ENCODE assay signal across 17 cellular contexts in the genomic region with DNA sequence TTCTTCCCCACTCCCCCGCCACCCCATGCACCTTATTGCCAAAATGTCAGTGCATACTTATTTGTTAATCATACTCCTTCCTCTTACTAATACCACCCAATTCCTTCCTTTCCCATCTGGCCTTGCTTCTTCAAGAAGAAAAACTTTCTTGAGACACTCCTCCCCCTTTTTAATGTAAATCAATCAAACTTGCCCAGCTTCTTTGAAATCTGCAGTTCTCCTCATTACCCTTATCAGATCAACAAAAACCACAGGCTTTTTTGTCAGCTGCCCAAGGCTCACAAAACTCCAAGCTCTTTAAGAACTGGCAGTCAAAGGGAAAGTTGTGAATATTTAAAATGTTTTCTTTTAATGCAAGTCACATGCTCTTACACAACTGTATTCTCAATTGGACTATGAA. TPM values are rescaled to one million over a fixed set of nuclear protein-coding genes. Genes with fewer than 3 reads are reported as not detected.
DNase-seq lines count a peak whose midpoint lies in the region; ATAC-seq, FAIRE-seq and TF ChIP-seq lines count a peak whose summit lies in the region.
"Had no signal": no experiment of that assay in that cellular context is flagged by ENCODE, and none has a peak within 500 bp of the region (broad histone marks: within the 10 kb centered on the region; RNA-seq: fewer than 3 reads in every experiment).

No MANE protein-coding gene starts in this region.

- no peaks in the 10 kb centered on the region for H4K20me1 ChIP-seq in H1 (replicated peaks in 1 of 2; ENCODE audit: control insufficient read depth in 1 of 2, insufficient read depth in 2 of 2, low read length in 2 of 2)

- TF ChIP-seq EP300 in H1 (IDR thresholded peaks at IDR 0.05; ENCODE audit: borderline replicate concordance in 1 of 2, low read depth in 2 of 2, low read length in 2 of 2): no peak

- TF ChIP-seq CTCF in heart left ventricle (IDR thresholded peaks at IDR 0.05) (no peak), right atrium auricular region (IDR thresholded peaks at IDR 0.05) (no peak), H1 (IDR thresholded peaks at IDR 0.05; ENCODE audit: control extremely low read depth in 1 of 3, insufficient read depth in 1 of 3, low read depth in 1 of 3, low read length in 3 of 3) (no peak), retinal pigment epithelial cell (conservative IDR thresholded peaks at IDR 0.05; ENCODE audit: low read depth, low read length) (no peak)

- H2AFZ ChIP-seq in H1 (ENCODE audit: low read length): peak overlapping the region; percentile 17; the same call in 1 of the 2 replicates

- H3K27ac ChIP-seq in heart left ventricle: peak overlapping the region in 7 of 12 donors; percentile 23 to 98 (median 86)
- H3K27ac ChIP-seq in right atrium auricular region: peak overlapping the region in 1 of 2 donors; percentile 91
- no peak overlapping the region for H3K27ac ChIP-seq in H1 (ENCODE audit: low read depth, low read length)
- H3K27ac ChIP-seq: brain microvascular endothelial cell had no signal

- H4K8ac ChIP-seq in H1 (ENCODE audit: extremely low read depth, insufficient read depth, low read length): no peak overlapping the region

- H3K27me3 ChIP-seq in heart left ventricle: no peaks in the 10 kb centered on the region
- no peaks in the 10 kb centered on the region for H3K27me3 ChIP-seq in right atrium auricular region
- H3K27me3 ChIP-seq in H1 (replicated peaks in 1 of 4; ENCODE audit: control insufficient read depth in 3 of 4, extremely low read depth in 1 of 4, insufficient read depth in 3 of 4, low read length in 3 of 4): no peaks in the 10 kb centered on the region
- H3K27me3 ChIP-seq: brain microvascular endothelial cell had no signal

- no peak overlapping the region for H4K5ac ChIP-seq in H1 (ENCODE audit: insufficient read length, low read depth, low read length)

- H2BK20ac ChIP-seq in H1 (ENCODE audit: low read length): no peak overlapping the region

- peaks cover 0 to 35% (median 11%) of the 10 kb centered on the region in 12 donors for H3K4me1 ChIP-seq in heart left ventricle
- H3K4me1 ChIP-seq in right atrium auricular region: peaks cover 0 to 28% of the 10 kb centered on the region in 2 donors
- H3K4me1 ChIP-seq in H1 (replicated peaks in 1 of 4; ENCODE audit: control insufficient read depth in 3 of 4, insufficient read depth in 4 of 4, low read length in 3 of 4): no peaks in the 10 kb centered on the region; a peak in 1 of 7 replicates

- H3K79me2 ChIP-seq in H1 (ENCODE audit: control insufficient read depth in 1 of 2, insufficient read depth in 2 of 2, low read length in 2 of 2): no peaks in the 10 kb centered on the region

- H3K23ac ChIP-seq in H1 (ENCODE audit: insufficient read length): no peak overlapping the region

- ATAC-seq in heart left ventricle (no peak), left lobe of liver (no peak)
- ATAC-seq: HepG2 had no signal

- no peak for DNase-seq in heart left ventricle
- DNase-seq in right atrium auricular region (ENCODE audit: low spot score): no peak
- peak; percentile 67 for DNase-seq in RPMI7951 (ENCODE audit: low read depth)
- no peak for DNase-seq in H1 (ENCODE audit: low read depth in 1 of 2, low spot score in 2 of 2)
- DNase-seq in retinal pigment epithelial cell (ENCODE audit: low read depth): peak; percentile 89
- no peak for DNase-seq in NCI-H146 (lab: John Stamatoyannopoulos, UW)
- no peak for DNase-seq in left lobe of liver (ENCODE audit: low spot score)
- no peak for DNase-seq in RCC 7860 (ENCODE audit: low spot score)
- DNase-seq: activated gamma-delta T cell; brain microvascular endothelial cell; effector CD4-positive, alpha-beta T cell; NCI-H1436 treated with DMSO at 0.1 percent for 48 hours; NCI-H69 had no signal

- H2BK12ac ChIP-seq in H1 (ENCODE audit: low read depth, low read length): no peak overlapping the region

- no peak overlapping the region for H3K4me3 ChIP-seq in heart left ventricle
- H3K4me3 ChIP-seq in right atrium auricular region: no peak overlapping the region
- no peak overlapping the region for H3K4me3 ChIP-seq in H1 (ENCODE audit: extremely low read depth in 1 of 4, insufficient read depth in 2 of 4, low read depth in 3 of 4, low read length in 4 of 4)
- no peak overlapping the region for H3K4me3 ChIP-seq in retinal pigment epithelial cell (ENCODE audit: low read length)

- no peak overlapping the region for H3K9ac ChIP-seq in H1 (replicated peaks in 1 of 4; ENCODE audit: extremely low read depth in 1 of 4, low read depth in 3 of 4, low read length in 3 of 4)

- no peak overlapping the region for H3K56ac ChIP-seq in H1 (replicated peaks; ENCODE audit: insufficient read length, low read depth, low read length)

- POLR2A ChIA-PET in H1 (lab: Charles Lee; ENCODE audit: partially characterized antibody): no interaction called here

- no peak overlapping the region for H3K4me2 ChIP-seq in H1 (ENCODE audit: insufficient read depth in 1 of 2, low read depth in 2 of 2, low read length in 2 of 2)

- intact Hi-C loops in heart left ventricle (cut with DNase I): no loop called here

- H3K79me1 ChIP-seq in H1 (ENCODE audit: low read depth, low read length): no peaks in the 10 kb centered on the region

- H2BK15ac ChIP-seq in H1 (ENCODE audit: low read length): no peak overlapping the region

- CTCF ChIA-PET in H1 (lab: Charles Lee; ENCODE audit: partially characterized antibody): interaction anchor here (0.6 kb wide), 1 partner anchor 1645 kb away, joined by 3 read pairs; no protein-coding TSS in a partner anchor

- no peak overlapping the region for H2AK5ac ChIP-seq in H1 (ENCODE audit: low read depth, low read length)

- H3K36me3 ChIP-seq in heart left ventricle: peaks cover 0 to 16% (median 0%) of the 10 kb centered on the region in 9 donors
- no peaks in the 10 kb centered on the region for H3K36me3 ChIP-seq in right atrium auricular region
- H3K36me3 ChIP-seq in H1 (ENCODE audit: control insufficient read depth in 2 of 4, insufficient read depth in 4 of 4, low read length in 3 of 4): no peaks in the 10 kb centered on the region
- H3K36me3 ChIP-seq: brain microvascular endothelial cell had no signal

- H3K14ac ChIP-seq in H1 (ENCODE audit: insufficient read length): no peak overlapping the region

- H3K9me3 ChIP-seq in heart left ventricle: no peaks in the 10 kb centered on the region
- no peaks in the 10 kb centered on the region for H3K9me3 ChIP-seq in right atrium auricular region
- no peaks in the 10 kb centered on the region for H3K9me3 ChIP-seq in H1 (ENCODE audit: insufficient read depth in 2 of 2, low read depth in 1 of 2, low read length in 1 of 2)

- H2BK5ac ChIP-seq in H1 (ENCODE audit: low read depth, low read length): no peak overlapping the region

- FAIRE-seq in H1 (lab: Jason Lieb, UNC) (no peak), RCC 7860 (lab: Jason Lieb, UNC) (no peak)
- FAIRE-seq: D721Med, HepG2 had no signal

- no peak overlapping the region for H3K4ac ChIP-seq in H1 (replicated peaks; ENCODE audit: insufficient read length, low read depth, low read length)

- H3K23me2 ChIP-seq in H1 (ENCODE audit: low read depth, low read length): no peaks in the 10 kb centered on the region

- H4K91ac ChIP-seq in H1 (replicated peaks; ENCODE audit: insufficient read length, low read length): no peak overlapping the region

- H3K18ac ChIP-seq in H1 (ENCODE audit: extremely low read depth, low read length): no peak overlapping the region

- TF ChIP-seq POLR2A in heart left ventricle (IDR thresholded peaks at IDR 0.05) (no peak), H1 (IDR thresholded peaks at IDR 0.05; ENCODE audit: control extremely low read depth in 1 of 2, low read depth in 2 of 2, low read length in 2 of 2) (no peak)

- no peak for TF ChIP-seq RAD21 in H1 (IDR thresholded peaks at IDR 0.05 in 1 of 2, conservative IDR thresholded peaks at IDR 0.05 in 1 of 2; ENCODE audit: low read depth in 2 of 2, low read length in 2 of 2)

- 78 to 88% (median 83%) methylated on average over 1 of the region's 1 CpG for WGBS in heart left ventricle, 4 donors
- 93% methylated on average over 1 of the region's 1 CpG; no CpG with 5 or more reads in 1 of the 2 experiments for WGBS in H1 (ENCODE audit: extremely low coverage in 1 of 2, insufficient coverage in 1 of 2, insufficient read length in 1 of 2, insufficient replicate concordance in 2 of 2, low coverage in 1 of 2, low lambda C conversion rate in 2 of 2, missing lambda C conversion rate in 1 of 2), 2 experiments

- no peak overlapping the region for H2BK120ac ChIP-seq in H1 (replicated peaks; ENCODE audit: low read depth, low read length)

TF ChIP-seq in H1, 55 proteins besides CTCF, POLR2A, EP300 and RAD21 (continues in another document):
- TF ChIP-seq JUN (IDR thresholded peaks at IDR 0.05; ENCODE audit: low read depth, low read length) (no peak), MAFK (IDR thresholded peaks at IDR 0.05; ENCODE audit: low read depth, low read length) (no peak), SP1 (IDR thresholded peaks at IDR 0.05; ENCODE audit: low read depth, low read length) (no peak), SRF (IDR thresholded peaks at IDR 0.05; ENCODE audit: low read depth, low read length) (no peak), RFX5 (IDR thresholded peaks at IDR 0.05; ENCODE audit: borderline replicate concordance, low read depth, low read length) (no peak), POU5F1 (IDR thresholded peaks at IDR 0.05; ENCODE audit: low read depth, low read length) (no peak), BACH1 (IDR thresholded peaks at IDR 0.05; ENCODE audit: low read length) (no peak)
- TF ChIP-seq, protein P1, sequence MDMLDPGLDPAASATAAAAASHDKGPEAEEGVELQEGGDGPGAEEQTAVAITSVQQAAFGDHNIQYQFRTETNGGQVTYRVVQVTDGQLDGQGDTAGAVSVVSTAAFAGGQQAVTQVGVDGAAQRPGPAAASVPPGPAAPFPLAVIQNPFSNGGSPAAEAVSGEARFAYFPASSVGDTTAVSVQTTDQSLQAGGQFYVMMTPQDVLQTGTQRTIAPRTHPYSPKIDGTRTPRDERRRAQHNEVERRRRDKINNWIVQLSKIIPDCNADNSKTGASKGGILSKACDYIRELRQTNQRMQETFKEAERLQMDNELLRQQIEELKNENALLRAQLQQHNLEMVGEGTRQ (IDR thresholded peaks at IDR 0.05; ENCODE audit: low read length): no peak

RNA-seq across cellular contexts. Expression of a gene that starts 11.3 kb away (rescaled TPM):
- 1,000 to 10,000 TPM in 1 of 9 donors, 100 to 1,000 TPM in 8; 466 to 1,072 (median 885) TPM for total RNA-seq in heart left ventricle
- polyA plus RNA-seq in heart left ventricle: 100 to 1,000 TPM; 592 to 872 TPM
- 100 to 1,000 TPM; 678 to 770 TPM for total RNA-seq in right atrium auricular region
- 0.29 and 0.48 TPM in 2 replicates for total RNA-seq in RPMI7951 (2014; rRNA removed; shearing (Covaris generic))
- not detected in 2 replicates for total RNA-seq in H1 (2021; fragmentation: NEBNext Ultra II Directional; extraction: Animal tissue kit (Norgen Biotek cat#: 25700))
- not detected in 2 replicates for polyA plus RNA-seq in H1 (2011; rRNA removed)
- polyA plus RNA-seq in H1 (2011; cell fraction: cytosol; rRNA removed): not detected
- not detected for polyA plus RNA-seq in H1 (2011; cell fraction: nucleus; rRNA removed)
- not detected in 4 replicates for polyA plus RNA-seq in H1 (2012, experiment 1 of 2)
- polyA plus RNA-seq in H1 (2012, experiment 2 of 2): not detected
- polyA plus RNA-seq in H1 (2013, experiment 1 of 2): not detected
- polyA plus RNA-seq in H1 (2013, experiment 2 of 2): not detected
- not detected in 2 replicates for polyA minus RNA-seq in H1 (2011; rRNA and poly(A)+ RNA removed)
- polyA minus RNA-seq in H1 (2011; cell fraction: cytosol; rRNA and poly(A)+ RNA removed): not detected
- polyA minus RNA-seq in H1 (2011; cell fraction: nucleus; rRNA and poly(A)+ RNA removed): not detected
- not detected for total RNA-seq in left lobe of liver
- total RNA-seq: H4, HepG2, kidney epithelial cell had no signal

Comparison
In these comparisons a context has a peak if more than half of its experiments do, and no peak if none do; other contexts are left out.
1. DNase-seq: peak in RPMI7951 (single experiment) and retinal pigment epithelial cell (single experiment); none in heart left ventricle (0 of 5), right atrium auricular region (single experiment), H1 (0 of 2), NCI-H146 (single experiment), left lobe of liver (single experiment) and RCC 7860 (single experiment).
2. RNA of a gene that starts 11.3 kb away (total RNA-seq): 466 to 1,072 TPM in heart left ventricle and 678 to 770 TPM in right atrium auricular region; 0.29 to 0.48 TPM in RPMI7951, not detected in H1 and not detected in left lobe of liver (single experiment); every median in the first group is over 100 times any median in the second.